19 cellular contexts compared by ENCODE assay signal in genomic region chr4:74618659-74619058, GRCh38.
DNase-seq lines count a peak whose midpoint lies in the region; ATAC-seq and TF ChIP-seq lines count a peak whose summit lies in the region.
"Had no signal": no experiment of that assay in that cellular context is flagged by ENCODE, and none has a peak within 500 bp of the region (broad histone marks: within the 10 kb centered on the region; RNA-seq: fewer than 3 reads in every experiment).

No MANE protein-coding gene starts in this region.

- no peaks in the 10 kb centered on the region for H3K9me2 ChIP-seq in hepatocyte (replicated peaks; ENCODE audit: insufficient read depth)

- H3K27ac ChIP-seq in brain microvascular endothelial cell (peak overlapping the region; percentile 60), hepatocyte (peak overlapping the region; percentile 14), upper lobe of left lung (no peak overlapping the region), endodermal cell (ENCODE audit: low read depth, low read length) (no peak overlapping the region)
- H3K27ac ChIP-seq: colonic mucosa, transverse colon had no signal

- peak; percentile 32 to 51 for ATAC-seq in upper lobe of left lung (ENCODE audit: low FRiP score in 2 of 2)

- H4K20me1 ChIP-seq in hepatocyte (ENCODE audit: insufficient read depth, poor library complexity, severe bottlenecking) = no peaks in the 10 kb centered on the region

- in situ Hi-C loops in brain microvascular endothelial cell (cut with HindIII; ENCODE audit: low pct_ligation_motif_present, low sequenced_read_pairs) = no loop called here

- peak; percentile 9 for DNase-seq in HFFc6
- peak; percentile 81 for DNase-seq in brain microvascular endothelial cell
- no peak for DNase-seq in hepatocyte (ENCODE audit: low spot score)
- no peak for DNase-seq in upper lobe of left lung
- DNase-seq in endodermal cell = no peak
- DNase-seq in NCI-H2029 (lab: John Stamatoyannopoulos, UW) = no peak
- no peak for DNase-seq in A172 (ENCODE audit: low spot score)
- DNase-seq: activated CD4-positive, alpha-beta T cell treated with anti-CD3 and anti-CD28 coated beads for 1 hour; activated effector memory CD4-positive, alpha-beta T cell treated with Interleukin-2 at 50 U/mL for 16 hours; amygdala; colonic mucosa; NCI-H1048; NCI-H2171; NCI-H82; stimulated activated naive CD4-positive, alpha-beta T cell treated with Interleukin-2 at 50 U/mL for 16 hours; T-helper 9 cell; transverse colon had no signal

- TF ChIP-seq CTCF in HFFc6 (IDR thresholded peaks at IDR 0.05) (no peak), brain microvascular endothelial cell (IDR thresholded peaks at IDR 0.05; ENCODE audit: low read depth, low read length, missing control alignments) (no peak), hepatocyte (IDR thresholded peaks at IDR 0.05; ENCODE audit: poor library complexity) (no peak), upper lobe of left lung (IDR thresholded peaks at IDR 0.05) (no peak), endodermal cell (conservative IDR thresholded peaks at IDR 0.05) (no peak)

- H3K9me3 Mint-ChIP-seq in HFFc6 (peaks cover 5% of the 10 kb centered on the region; the same call in 1 of the 2 replicates), endodermal cell (peaks cover 8% of the 10 kb centered on the region)

- no peak overlapping the region for H3K4me2 ChIP-seq in hepatocyte

- TF ChIP-seq EP300 in upper lobe of left lung (IDR thresholded peaks at IDR 0.05) = no peak

- no peak overlapping the region for H3K4me3 ChIP-seq in brain microvascular endothelial cell (ENCODE audit: low read depth, low read length)
- no peak overlapping the region for H3K4me3 ChIP-seq in hepatocyte
- no peak overlapping the region for H3K4me3 ChIP-seq in upper lobe of left lung
- no peak overlapping the region for H3K4me3 ChIP-seq in endodermal cell (ENCODE audit: low read length)
- H3K4me3 ChIP-seq: colonic mucosa, transverse colon had no signal

- H3K9ac ChIP-seq in endodermal cell (ENCODE audit: extremely low read depth, low read length, poor library complexity, severe bottlenecking) = no peak overlapping the region

- H3K9me3 ChIP-seq in hepatocyte (ENCODE audit: low read depth) (no peaks in the 10 kb centered on the region), upper lobe of left lung (no peaks in the 10 kb centered on the region), endodermal cell (ENCODE audit: control insufficient read depth, low read length) (peaks cover 13% of the 10 kb centered on the region)
- H3K9me3 ChIP-seq: colonic mucosa, transverse colon had no signal

- H3K36me3 Mint-ChIP-seq in HFFc6 (ENCODE audit: low read depth) (peaks cover 4% of the 10 kb centered on the region), endodermal cell (ENCODE audit: low read depth) (peaks cover 2% of the 10 kb centered on the region)
- H3K36me3 Mint-ChIP-seq: CD14-positive monocyte had no signal

- H3K4me1 ChIP-seq in hepatocyte (ENCODE audit: insufficient read depth) = peaks cover 8% of the 10 kb centered on the region
- peaks cover 0 to 19% (median 8%) of the 10 kb centered on the region in 4 donors for H3K4me1 ChIP-seq in upper lobe of left lung
- no peaks in the 10 kb centered on the region for H3K4me1 ChIP-seq in endodermal cell (ENCODE audit: control insufficient read depth, insufficient read depth, low read length)
- H3K4me1 ChIP-seq: colonic mucosa had no signal

- H3K27me3 Mint-ChIP-seq in HFFc6 (ENCODE audit: insufficient read depth) = peaks cover 15% of the 10 kb centered on the region
- peaks cover 26% of the 10 kb centered on the region for H3K27me3 Mint-ChIP-seq in endodermal cell (ENCODE audit: insufficient read depth)

- no peak for TF ChIP-seq POLR2A in upper lobe of left lung (IDR thresholded peaks at IDR 0.05)

- H3K4me1 Mint-ChIP-seq in HFFc6 (ENCODE audit: low read depth) (peaks cover 25% of the 10 kb centered on the region), endodermal cell (peaks cover 4% of the 10 kb centered on the region)
- H3K4me1 Mint-ChIP-seq: neural crest cell had no signal

- H3K27ac Mint-ChIP-seq in HFFc6 (no peak overlapping the region), endodermal cell (no peak overlapping the region)
- H3K27ac Mint-ChIP-seq: CD14-positive monocyte had no signal

- H3K27me3 ChIP-seq in brain microvascular endothelial cell (replicated peaks) = no peaks in the 10 kb centered on the region
- H3K27me3 ChIP-seq in hepatocyte = no peaks in the 10 kb centered on the region
- H3K27me3 ChIP-seq in upper lobe of left lung = no peaks in the 10 kb centered on the region
- peaks cover 32% of the 10 kb centered on the region for H3K27me3 ChIP-seq in endodermal cell (ENCODE audit: control insufficient read depth, insufficient read depth, low read length, poor library complexity, severe bottlenecking)
- H3K27me3 ChIP-seq: colonic mucosa, transverse colon had no signal

- H3K4me3 Mint-ChIP-seq in HFFc6 (no peak overlapping the region), endodermal cell (no peak overlapping the region)
- H3K4me3 Mint-ChIP-seq: CD14-positive monocyte, neural crest cell had no signal

- WGBS in hepatocyte (ENCODE audit: low lambda C conversion rate, missing lambda C conversion rate) = 42% methylated on average over 1 of the region's 1 CpG
- WGBS in upper lobe of left lung, 2 donors = 25 to 27% methylated on average over 1 of the region's 1 CpG
- 75 to 77% methylated on average over 1 of the region's 1 CpG for WGBS in endodermal cell (ENCODE audit: insufficient coverage in 1 of 2, insufficient read length in 1 of 2), 2 experiments

- no peaks in the 10 kb centered on the region for H3K79me2 ChIP-seq in hepatocyte

- H3K36me3 ChIP-seq in brain microvascular endothelial cell (replicated peaks) (no peaks in the 10 kb centered on the region), hepatocyte (replicated peaks; ENCODE audit: insufficient read depth, low read depth) (no peaks in the 10 kb centered on the region), upper lobe of left lung (no peaks in the 10 kb centered on the region), endodermal cell (ENCODE audit: control insufficient read depth, insufficient read depth, low read length) (no peaks in the 10 kb centered on the region)
- H3K36me3 ChIP-seq: colonic mucosa, transverse colon had no signal

- H2AFZ ChIP-seq in hepatocyte = no peak overlapping the region

Comparison
In these comparisons a context has a peak if more than half of its experiments do, and no peak if none do; other contexts are left out.
1. DNase-seq: peak in HFFc6 (single experiment) and brain microvascular endothelial cell (single experiment); none in hepatocyte (single experiment), upper lobe of left lung (0 of 2), endodermal cell (single experiment), NCI-H2029 (single experiment) and A172 (single experiment).
2. H3K27ac ChIP-seq: peak in brain microvascular endothelial cell (single experiment) and hepatocyte (single experiment); none in upper lobe of left lung (0 of 4) and endodermal cell (single experiment).